ENCODE assay signal across 26 cellular contexts in genomic region chr17:63515426-63515825, GRCh38. TPM values are rescaled to one million over a fixed set of nuclear protein-coding genes. Genes with fewer than 3 reads are reported as not detected.
DNase-seq lines count a peak whose midpoint lies in the region; ATAC-seq, FAIRE-seq and TF ChIP-seq lines count a peak whose summit lies in the region.
"Had no signal": no experiment of that assay in that cellular context is flagged by ENCODE, and none has a peak within 500 bp of the region (broad histone marks: within the 10 kb centered on the region; RNA-seq: fewer than 3 reads in every experiment).

No MANE protein-coding gene starts in this region.

- no peak for TF ChIP-seq EP300 in HepG2 (IDR thresholded peaks at IDR 0.05; ENCODE audit: low read depth in 2 of 2, low read length in 2 of 2)
- no peak for TF ChIP-seq EP300 in HepG2 (CRISPR knock-in tag; IDR thresholded peaks at IDR 0.05; ENCODE audit: borderline replicate concordance)

- FAIRE-seq in HepG2 (lab: Jason Lieb, UNC) (no peak), astrocyte (lab: Jason Lieb, UNC) (no peak)
- FAIRE-seq: A549, GM12891, GM18507, H1 had no signal

- H3K4me3 ChIP-seq in HepG2 (replicated peaks in 1 of 3; ENCODE audit: insufficient read depth in 1 of 3, low read depth in 2 of 3, low read length in 3 of 3), result no peak overlapping the region
- H3K4me3 ChIP-seq in right lobe of liver, result no peak overlapping the region
- no peak overlapping the region for H3K4me3 ChIP-seq in astrocyte (ENCODE audit: insufficient read depth, low read depth, low read length)
- H3K4me3 ChIP-seq: A549; BLaER1 treated with 17β-estradiol and CSF1 and Interleukin-3, amounts not matched to agents 10 nM and 100 nM; GM23248 had no signal

- H3K9ac ChIP-seq in HepG2 (ENCODE audit: insufficient read depth, low read depth, low read length), result no peak overlapping the region
- H3K9ac ChIP-seq in astrocyte (ENCODE audit: low read length), result no peak overlapping the region
- H3K9ac ChIP-seq: BLaER1 treated with 17β-estradiol and CSF1 and Interleukin-3, amounts not matched to agents 10 nM and 100 nM; GM23248 had no signal

- no peak overlapping the region for H2AFZ ChIP-seq in HepG2 (ENCODE audit: low read length)
- H2AFZ ChIP-seq in astrocyte (ENCODE audit: low read depth, low read length), result no peak overlapping the region
- H2AFZ ChIP-seq: GM23248 had no signal

- POLR2A ChIA-PET in HepG2 (lab: Yijun Ruan, JAX), result no interaction called here

- peak overlapping the region; percentile 0 for H3K27ac Mint-ChIP-seq in astrocyte (ENCODE audit: unreplicated experiment)
- H3K27ac Mint-ChIP-seq: CD14-positive monocyte; CD4-positive, alpha-beta memory T cell had no signal

- H3K36me3 Mint-ChIP-seq in astrocyte (ENCODE audit: low read depth, unreplicated experiment), result peaks cover 3% of the 10 kb centered on the region
- H3K36me3 Mint-ChIP-seq: CD14-positive monocyte; CD4-positive, alpha-beta memory T cell had no signal

- H3K79me2 ChIP-seq in HepG2 (ENCODE audit: insufficient read depth, low read length) (no peaks in the 10 kb centered on the region), astrocyte (ENCODE audit: insufficient read depth, low read length) (no peaks in the 10 kb centered on the region)

- 28% methylated on average over 1 of the region's 1 CpG for WGBS in HepG2 (ENCODE audit: low lambda C conversion rate)
- WGBS in right lobe of liver (ENCODE audit: insufficient coverage, low coverage, low lambda C conversion rate, missing lambda C conversion rate), result 33% methylated on average over 1 of the region's 1 CpG

- no peak for TF ChIP-seq POLR2A in HepG2 (IDR thresholded peaks at IDR 0.05; ENCODE audit: insufficient read depth in 1 of 2, low read depth in 2 of 2, low read length in 2 of 2)
- no peak for TF ChIP-seq POLR2A in right lobe of liver (IDR thresholded peaks at IDR 0.05)

- intact Hi-C loops in HepG2 (cut with micrococcal nuclease; ENCODE audit: unreplicated experiment), result no loop called here
- intact Hi-C loops in right lobe of liver (cut with DNase I), result no loop called here

- H3K27ac ChIP-seq in HepG2 (ENCODE audit: extremely low read length, insufficient read depth, low read length) (no peak overlapping the region), right lobe of liver (no peak overlapping the region), astrocyte (ENCODE audit: low read depth, low read length) (no peak overlapping the region)
- H3K27ac ChIP-seq: A549; BLaER1 treated with 17β-estradiol and CSF1 and Interleukin-3, amounts not matched to agents 10 nM and 100 nM; GM23248 had no signal

- H3K4me2 ChIP-seq in HepG2 (ENCODE audit: low read depth, low read length) (no peak overlapping the region), astrocyte (ENCODE audit: low read length) (no peak overlapping the region)
- H3K4me2 ChIP-seq: A549; BLaER1 treated with 17β-estradiol and CSF1 and Interleukin-3, amounts not matched to agents 10 nM and 100 nM had no signal

- H3K27me3 Mint-ChIP-seq in astrocyte (ENCODE audit: low read depth, unreplicated experiment), result peaks cover 35% of the 10 kb centered on the region

- H3K36me3 ChIP-seq in HepG2 (replicated peaks in 1 of 2; ENCODE audit: control insufficient read depth in 1 of 2, insufficient read depth in 2 of 2, low read length in 2 of 2) (no peaks in the 10 kb centered on the region), right lobe of liver (no peaks in the 10 kb centered on the region), astrocyte (ENCODE audit: insufficient read depth, low read length) (no peaks in the 10 kb centered on the region)
- H3K36me3 ChIP-seq: BE2C; BLaER1 treated with 17β-estradiol and CSF1 and Interleukin-3, amounts not matched to agents 10 nM and 100 nM had no signal

- H3K4me3 Mint-ChIP-seq in astrocyte (ENCODE audit: unreplicated experiment), result no peak overlapping the region
- H3K4me3 Mint-ChIP-seq: CD14-positive monocyte; CD4-positive, alpha-beta memory T cell had no signal

- H3K9me3 ChIP-seq in HepG2 (ENCODE audit: low read length), result no peaks in the 10 kb centered on the region
- H3K9me3 ChIP-seq in right lobe of liver, result no peaks in the 10 kb centered on the region
- no peaks in the 10 kb centered on the region for H3K9me3 ChIP-seq in astrocyte (ENCODE audit: insufficient read depth, low read depth, low read length)
- H3K9me3 ChIP-seq: A549; BE2C; BLaER1 treated with 17β-estradiol and CSF1 and Interleukin-3, amounts not matched to agents 10 nM and 100 nM had no signal

- H3K4me1 ChIP-seq in HepG2 (ENCODE audit: insufficient read depth, low read length), result peaks cover 68% of the 10 kb centered on the region
- peaks cover 0 to 15% (median 6%) of the 10 kb centered on the region in 4 donors for H3K4me1 ChIP-seq in right lobe of liver
- peaks cover 7% of the 10 kb centered on the region for H3K4me1 ChIP-seq in astrocyte (ENCODE audit: insufficient read depth, low read length)
- H3K4me1 ChIP-seq: BE2C; BLaER1 treated with 17β-estradiol and CSF1 and Interleukin-3, amounts not matched to agents 10 nM and 100 nM had no signal

- H3K9me3 Mint-ChIP-seq in astrocyte (ENCODE audit: unreplicated experiment), result peaks cover 1% of the 10 kb centered on the region

- DNase-seq in NCI-H2171 treated with DMSO at 0.1 percent for 48 hours (lab: John Stamatoyannopoulos, UW) (peak; percentile 38), NCI-H2171 (lab: John Stamatoyannopoulos, UW) (no peak), HepG2 (ENCODE audit: low spot score) (no peak), right lobe of liver (no peak), astrocyte (ENCODE audit: low read depth) (no peak)
- DNase-seq in activated effector memory CD4-positive, alpha-beta T cell treated with anti-CD3 and anti-CD28 coated beads, Interleukin-2, amount 50 U/mL, for 16 hours, result no peak
- DNase-seq: 8988T; ACHN; AML-193; BE2C; Calu3; CD4-positive, alpha-beta memory T cell; COR-L47; DMS79; EL; GDM1; GM23248; H7; HCEC 1CT had no signal

- in situ Hi-C loops in HepG2 (cut with HindIII; ENCODE audit: extremely low pct_ligation_motif_present, low pct_unique_long_range_greater_than_20kb), result no loop called here

- CTCF ChIA-PET in HepG2 (lab: Yijun Ruan, JAX; ENCODE audit: low intra/inter-chr PET ratio, low total read pairs), result no interaction called here

- peaks cover 12% of the 10 kb centered on the region for H3K4me1 Mint-ChIP-seq in astrocyte (ENCODE audit: low read depth, unreplicated experiment)
- H3K4me1 Mint-ChIP-seq: CD14-positive monocyte; CD4-positive, alpha-beta memory T cell had no signal

- no peak for TF ChIP-seq RAD21 in HepG2 (CRISPR knock-in tag; IDR thresholded peaks at IDR 0.05)

- no TSS peak for BruUV-seq in HepG2 (replicated peaks; lab: Mats Ljungman, UMichigan)

- no peak for TF ChIP-seq CTCF in HepG2 (CRISPR knock-in tag; IDR thresholded peaks at IDR 0.05)
- no peak for TF ChIP-seq CTCF in right lobe of liver (IDR thresholded peaks at IDR 0.05)
- no peak for TF ChIP-seq CTCF in astrocyte (IDR thresholded peaks at IDR 0.05; ENCODE audit: insufficient read depth, low read depth, low read length)

- H4K20me1 ChIP-seq in HepG2 (ENCODE audit: insufficient read depth, low read length) (no peaks in the 10 kb centered on the region), astrocyte (ENCODE audit: insufficient read depth, low read length) (no peaks in the 10 kb centered on the region)

- peaks cover 12 to 66% of the 10 kb centered on the region in 2 experiments; a peak in 4 of 5 replicates for H3K27me3 ChIP-seq in HepG2 (ENCODE audit: control insufficient read depth in 1 of 2, insufficient read depth in 2 of 2, low read length in 2 of 2)
- H3K27me3 ChIP-seq in right lobe of liver, result no peaks in the 10 kb centered on the region
- H3K27me3 ChIP-seq in astrocyte (ENCODE audit: insufficient read depth, low read length), result peaks cover 7% of the 10 kb centered on the region
- H3K27me3 ChIP-seq: BE2C; BLaER1 treated with 17β-estradiol and CSF1 and Interleukin-3, amounts not matched to agents 10 nM and 100 nM had no signal

- ATAC-seq in HepG2 (no peak), right lobe of liver (no peak), GM19023 (IDR thresholded peaks at IDR 0.05; ENCODE audit: unreplicated experiment) (no peak)
- ATAC-seq: A549 had no signal

RNA-seq across cellular contexts. Expression of gene KCNH6, which starts 7.7 kb away (rescaled TPM):
- total RNA-seq in HepG2 (2016; rRNA removed; fragmentation: Illumina TruSeq; extraction: Trizol), result 0.08 and 0.18 TPM in 2 replicates
- not detected in 2 replicates for total RNA-seq in HepG2 (2016; cell fraction: cytosol; rRNA removed; fragmentation: Illumina TruSeq; extraction: Trizol; ENCODE audit: low read depth)
- 0.09 TPM in 1 of 2 replicates, not detected in the other for total RNA-seq in HepG2 (2016; cell fraction: insoluble cytoplasmic fraction; rRNA removed; fragmentation: Illumina TruSeq; extraction: Trizol)
- total RNA-seq in HepG2 (2016; cell fraction: membrane; rRNA removed; fragmentation: Illumina TruSeq; extraction: Trizol), result 0.09 and 0.10 TPM in 2 replicates
- total RNA-seq in HepG2 (2016; cell fraction: nucleus; rRNA removed; fragmentation: Illumina TruSeq; extraction: Trizol), result 0.13 TPM in 1 of 2 replicates, not detected in the other
- polyA plus RNA-seq in HepG2 (2011; rRNA removed), result 0.05 and 0.18 TPM in 2 replicates
- polyA plus RNA-seq in HepG2 (2011; cell fraction: cytosol; rRNA removed), result 0.04 and 0.06 TPM in 2 replicates
- polyA plus RNA-seq in HepG2 (2011; cell fraction: nucleus; rRNA removed), result 0.19 and 0.45 TPM in 2 replicates
- polyA plus RNA-seq in HepG2 (2012), result 0.15 and 0.44 TPM in 2 replicates
- polyA plus RNA-seq in HepG2 (2016; cell fraction: cytosol; fragmentation: Illumina TruSeq; extraction: Trizol; ENCODE audit: low read depth), result 0.05 and 0.06 TPM in 2 replicates
- 0.05 TPM in 1 of 2 replicates, not detected in the other for polyA plus RNA-seq in HepG2 (2016; cell fraction: insoluble cytoplasmic fraction; fragmentation: Illumina TruSeq; extraction: Trizol; ENCODE audit: low read depth)
- 0.06 and 0.10 TPM in 2 replicates for polyA plus RNA-seq in HepG2 (2016; cell fraction: membrane; fragmentation: Illumina TruSeq; extraction: Trizol; ENCODE audit: low read depth)
- 0.12 and 0.29 TPM in 2 replicates for polyA plus RNA-seq in HepG2 (2016; cell fraction: nucleus; fragmentation: Illumina TruSeq; extraction: Trizol; ENCODE audit: insufficient read depth, low read depth)
- polyA minus RNA-seq in HepG2 (2011; rRNA and poly(A)+ RNA removed; ENCODE audit: low replicate concordance), result 0.08 TPM in 1 of 2 replicates, not detected in the other
- polyA minus RNA-seq in HepG2 (2011; cell fraction: cytosol; rRNA and poly(A)+ RNA removed), result not detected in 2 replicates
- polyA minus RNA-seq in HepG2 (2011; cell fraction: nucleus; rRNA and poly(A)+ RNA removed), result 0.13 and 0.25 TPM in 2 replicates
- not detected for total RNA-seq in right lobe of liver
- total RNA-seq in astrocyte, result not detected in 2 replicates
- total RNA-seq: Calu3; CD4-positive, alpha-beta memory T cell; GM23248 had no signal
- polyA plus RNA-seq: A549; CD14-positive monocyte; CD4-positive, alpha-beta memory T cell; GM23248 had no signal

RNA-seq across cellular contexts. Expression of gene DCAF7, which starts 34.9 kb away (rescaled TPM):
- 55.2 and 77.5 TPM in 2 replicates for total RNA-seq in HepG2 (2016; rRNA removed; fragmentation: Illumina TruSeq; extraction: Trizol)
- 10.3 and 11.9 TPM in 2 replicates for total RNA-seq in HepG2 (2016; cell fraction: cytosol; rRNA removed; fragmentation: Illumina TruSeq; extraction: Trizol; ENCODE audit: low read depth)
- total RNA-seq in HepG2 (2016; cell fraction: insoluble cytoplasmic fraction; rRNA removed; fragmentation: Illumina TruSeq; extraction: Trizol), result 58.9 and 68.6 TPM in 2 replicates
- total RNA-seq in HepG2 (2016; cell fraction: membrane; rRNA removed; fragmentation: Illumina TruSeq; extraction: Trizol), result 23.2 and 25.5 TPM in 2 replicates
- 33.1 and 38.3 TPM in 2 replicates for total RNA-seq in HepG2 (2016; cell fraction: nucleus; rRNA removed; fragmentation: Illumina TruSeq; extraction: Trizol)
- polyA plus RNA-seq in HepG2 (2011; rRNA removed), result 73.4 and 77.0 TPM in 2 replicates
- 62.7 and 66.5 TPM in 2 replicates for polyA plus RNA-seq in HepG2 (2011; cell fraction: cytosol; rRNA removed)
- polyA plus RNA-seq in HepG2 (2011; cell fraction: nucleus; rRNA removed), result 61.2 and 63.3 TPM in 2 replicates
- 84.0 and 84.1 TPM in 2 replicates for polyA plus RNA-seq in HepG2 (2012)
- polyA plus RNA-seq in HepG2 (2016; cell fraction: cytosol; fragmentation: Illumina TruSeq; extraction: Trizol; ENCODE audit: low read depth), result 12.2 and 14.0 TPM in 2 replicates
- 61.4 and 80.4 TPM in 2 replicates for polyA plus RNA-seq in HepG2 (2016; cell fraction: insoluble cytoplasmic fraction; fragmentation: Illumina TruSeq; extraction: Trizol; ENCODE audit: low read depth)
- 15.8 and 16.0 TPM in 2 replicates for polyA plus RNA-seq in HepG2 (2016; cell fraction: membrane; fragmentation: Illumina TruSeq; extraction: Trizol; ENCODE audit: low read depth)
- polyA plus RNA-seq in HepG2 (2016; cell fraction: nucleus; fragmentation: Illumina TruSeq; extraction: Trizol; ENCODE audit: insufficient read depth, low read depth), result 37.9 and 40.9 TPM in 2 replicates
- polyA minus RNA-seq in HepG2 (2011; rRNA and poly(A)+ RNA removed; ENCODE audit: low replicate concordance), result 107 and 220 TPM in 2 replicates
- 41.2 and 49.1 TPM in 2 replicates for polyA minus RNA-seq in HepG2 (2011; cell fraction: cytosol; rRNA and poly(A)+ RNA removed)
- polyA minus RNA-seq in HepG2 (2011; cell fraction: nucleus; rRNA and poly(A)+ RNA removed), result 35.0 and 40.7 TPM in 2 replicates
- total RNA-seq in right lobe of liver, result 10 to 100 TPM; 14.9 to 31.0 (median 26.7) TPM
- total RNA-seq in astrocyte, result 83.9 and 84.2 TPM in 2 replicates

RNA-seq across cellular contexts. Expression of gene ACE, which starts 38.6 kb away (rescaled TPM):
- total RNA-seq in HepG2 (2016; rRNA removed; fragmentation: Illumina TruSeq; extraction: Trizol) (0.13 TPM in 1 of 2 replicates, not detected in the other), right lobe of liver (1 to 10 TPM in 5 of 6 experiments, under 1 TPM in 1; 0.75 to 9.4 (median 5.1) TPM), astrocyte (0.87 and 1.0 TPM in 2 replicates)
- not detected in 2 replicates for total RNA-seq in HepG2 (2016; cell fraction: cytosol; rRNA removed; fragmentation: Illumina TruSeq; extraction: Trizol; ENCODE audit: low read depth)
- total RNA-seq in HepG2 (2016; cell fraction: insoluble cytoplasmic fraction; rRNA removed; fragmentation: Illumina TruSeq; extraction: Trizol), result 0.15 TPM in 1 of 2 replicates, not detected in the other
- total RNA-seq in HepG2 (2016; cell fraction: membrane; rRNA removed; fragmentation: Illumina TruSeq; extraction: Trizol), result not detected in 2 replicates
- total RNA-seq in HepG2 (2016; cell fraction: nucleus; rRNA removed; fragmentation: Illumina TruSeq; extraction: Trizol), result not detected in 2 replicates
- polyA plus RNA-seq in HepG2 (2011; rRNA removed), result 0.03 and 0.08 TPM in 2 replicates
- 0.05 TPM in 1 of 2 replicates, not detected in the other for polyA plus RNA-seq in HepG2 (2011; cell fraction: cytosol; rRNA removed)
- polyA plus RNA-seq in HepG2 (2011; cell fraction: nucleus; rRNA removed), result 0.09 and 0.11 TPM in 2 replicates
- 0.13 and 0.23 TPM in 2 replicates for polyA plus RNA-seq in HepG2 (2012)
- polyA plus RNA-seq in HepG2 (2016; cell fraction: cytosol; fragmentation: Illumina TruSeq; extraction: Trizol; ENCODE audit: low read depth), result not detected in 2 replicates
- not detected in 2 replicates for polyA plus RNA-seq in HepG2 (2016; cell fraction: insoluble cytoplasmic fraction; fragmentation: Illumina TruSeq; extraction: Trizol; ENCODE audit: low read depth)
- polyA plus RNA-seq in HepG2 (2016; cell fraction: membrane; fragmentation: Illumina TruSeq; extraction: Trizol; ENCODE audit: low read depth), result not detected in 2 replicates
- polyA plus RNA-seq in HepG2 (2016; cell fraction: nucleus; fragmentation: Illumina TruSeq; extraction: Trizol; ENCODE audit: insufficient read depth, low read depth), result 0.56 TPM in 1 of 2 replicates, not detected in the other
- polyA minus RNA-seq in HepG2 (2011; rRNA and poly(A)+ RNA removed; ENCODE audit: low replicate concordance), result 0.37 TPM in 1 of 2 replicates, not detected in the other
- polyA minus RNA-seq in HepG2 (2011; cell fraction: cytosol; rRNA and poly(A)+ RNA removed), result not detected in 2 replicates
- polyA minus RNA-seq in HepG2 (2011; cell fraction: nucleus; rRNA and poly(A)+ RNA removed), result 0.26 TPM in 1 of 2 replicates, not detected in the other
- polyA plus RNA-seq: CD14-positive monocyte had no signal
